Comparison of ENCODE assay signal across 15 cellular contexts in the genomic region with DNA sequence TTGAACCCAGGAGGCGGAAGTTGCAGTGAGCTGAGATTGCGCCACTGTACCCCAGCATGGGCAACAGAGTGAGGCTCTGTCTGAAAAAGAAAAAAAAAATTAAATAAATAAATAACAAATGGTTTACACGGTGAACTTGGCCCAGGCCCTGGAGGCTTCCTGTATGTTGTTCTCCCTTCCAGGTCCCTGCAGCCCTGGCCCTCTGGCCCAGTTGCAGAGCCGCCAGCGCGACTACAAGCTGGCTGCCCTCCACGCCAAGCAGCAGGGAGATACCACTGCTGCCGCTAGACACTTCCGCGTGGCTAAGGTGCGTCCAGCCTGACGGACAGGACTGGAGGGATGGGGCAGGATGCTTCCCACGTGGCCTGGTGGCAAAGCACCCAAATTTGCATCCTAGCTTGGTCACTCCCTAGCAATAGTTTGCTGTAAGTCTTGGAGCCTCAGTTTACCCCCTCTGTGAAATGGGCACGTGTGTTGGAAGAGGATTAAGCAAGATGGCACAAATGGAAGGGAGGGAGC. TPM values are rescaled to one million over a fixed set of nuclear protein-coding genes. Genes with fewer than 3 reads are reported as not detected.
"Had no signal": no experiment of that assay in that cellular context is flagged by ENCODE, and none has a peak within 500 bp of the region (broad histone marks: within the 10 kb centered on the region; RNA-seq: fewer than 3 reads in every experiment).

No MANE protein-coding gene starts in this region.

- H3K27me3 ChIP-seq: ascending aorta, hepatocyte, sigmoid colon, upper lobe of left lung had no signal

- H3K27ac ChIP-seq: ascending aorta, hepatocyte, sigmoid colon had no signal

- H3K4me3 ChIP-seq: ascending aorta, hepatocyte, sigmoid colon, upper lobe of left lung had no signal

- H3K4me1 ChIP-seq: ascending aorta, sigmoid colon had no signal

- H3K9me3 ChIP-seq: ascending aorta had no signal

- DNase-seq: activated CD4-positive, alpha-beta memory T cell treated with anti-CD3 and anti-CD28 coated beads, Interleukin-2, amount 10 ng/mL, durations not matched to agents 7 days and 5 days; activated CD4-positive, alpha-beta T cell treated with anti-CD3 and anti-CD28 coated beads for 1 hour; activated gamma-delta T cell treated with Interleukin-2 at 50 U/mL for 16 hours; activated T-cell treated with anti-CD3 and anti-CD28 coated beads, Interleukin-2, amount 50 U/mL, for 72 hours; effector CD8-positive, alpha-beta T cell; natural killer cell; nucleus accumbens; sigmoid colon; stimulated activated CD4-positive, alpha-beta T cell treated with anti-CD3 and anti-CD28 coated beads, Interleukin-2, amount 100 ng/mL, for 24 hours; stimulated activated naive B cell treated with anti-CD40 and anti-IgM and Interleukin-4, amounts not matched to agents 10 μg/mL and 1 μg/mL and 100 μg/mL, for 72 hours had no signal

- ATAC-seq: activated T-cell treated with anti-CD3 and anti-CD28 coated beads, Interleukin-2, amount 50 U/mL, for 72 hours; natural killer cell; stimulated activated naive B cell treated with anti-CD40 and anti-IgM and Interleukin-4, amounts not matched to agents 10 μg/mL and 1 μg/mL and 100 μg/mL, for 72 hours had no signal

RNA-seq across cellular contexts. Expression of gene BRME1, which starts 12.0 kb away (rescaled TPM):
- total RNA-seq: ascending aorta had no signal

RNA-seq across cellular contexts. Expression of gene PODNL1, which starts 20.3 kb away (rescaled TPM):
- total RNA-seq: kidney epithelial cell, sigmoid colon had no signal

RNA-seq across cellular contexts. Expression of gene NANOS3, which starts 41.0 kb away (rescaled TPM):
- total RNA-seq: ascending aorta, fibroblast of lung, kidney epithelial cell, sigmoid colon had no signal
- polyA plus RNA-seq: fibroblast of lung had no signal
